In genomic region chr6:150877928-150878327, GRCh38 we compare ENCODE assay signal across 23 cellular contexts. TPM values are rescaled to one million over a fixed set of nuclear protein-coding genes. Genes with fewer than 3 reads are reported as not detected.
DNase-seq lines count a peak whose midpoint lies in the region; ATAC-seq, FAIRE-seq and TF ChIP-seq lines count a peak whose summit lies in the region.
"Had no signal": no experiment of that assay in that cellular context is flagged by ENCODE, and none has a peak within 500 bp of the region (broad histone marks: within the 10 kb centered on the region; RNA-seq: fewer than 3 reads in every experiment).

No MANE protein-coding gene starts in this region.

- H3K4me1 ChIP-seq in HepG2 (ENCODE audit: insufficient read depth, low read length) (peaks cover 70% of the 10 kb centered on the region), Karpas-422 (ENCODE audit: low read length) (no peaks in the 10 kb centered on the region)
- H3K4me1 ChIP-seq: breast epithelium had no signal

- H3K79me2 ChIP-seq in HepG2 (ENCODE audit: insufficient read depth, low read length) (peaks cover 48% of the 10 kb centered on the region), Karpas-422 (ENCODE audit: low read length) (peaks cover 92% of the 10 kb centered on the region)

- H3K27ac ChIP-seq in HepG2 (ENCODE audit: extremely low read length, insufficient read depth, low read length) (peak overlapping the region; percentile 79), Karpas-422 (ENCODE audit: low read length) (no peak overlapping the region)
- H3K27ac ChIP-seq: breast epithelium, psoas muscle, skin epidermis had no signal

- CTCF ChIA-PET in Calu3 (lab: Charles Lee): interaction anchor here (0.7 to 2.2 kb wide), 5 partner anchors 12 to 63 kb away, joined by 3 to 10 read pairs (median 5); partner anchors contain the start of gene MTHFD1L
- CTCF ChIA-PET in WTC11 (lab: Charles Lee): interaction anchor here (1.2 to 2.6 kb wide), 4 partner anchors 8 to 61 kb away, joined by 3 to 19 read pairs (median 13); partner anchors contain the start of gene MTHFD1L
- CTCF ChIA-PET in HepG2 (lab: Yijun Ruan, JAX; ENCODE audit: low intra/inter-chr PET ratio, low total read pairs): interaction anchor here (0.9 to 3.0 kb wide), 3 partner anchors 60 to 460 kb away, joined by 3 to 14 read pairs (median 3); no protein-coding TSS in a partner anchor

- intact Hi-C loops in Calu3 (cut with micrococcal nuclease; ENCODE audit: unreplicated experiment) (loop anchor here (5.0 kb wide), 3 partner anchors 41 to 466 kb away; no protein-coding TSS in a partner anchor), HepG2 (cut with micrococcal nuclease; ENCODE audit: unreplicated experiment) (loop anchor here (1.0 kb wide), 2 partner anchors 12 to 60 kb away; no protein-coding TSS in a partner anchor)
- intact Hi-C loops in activated T-helper 2 cell treated with anti-CD3 and anti-CD28 coated beads, Interferon-gamma antibody, Interleukin-2, Interleukin-4, amounts not matched to agents 10 μg/mL and 5 μg/mL and 100 μg/mL, durations not matched to agents 14 hours and 24 hours and 36 hours (cut with micrococcal nuclease): no loop called here

- in situ Hi-C loops in HepG2 (cut with HindIII; ENCODE audit: extremely low pct_ligation_motif_present, low pct_unique_long_range_greater_than_20kb): loop anchor here (5.0 kb wide), 1 partner anchor 61 kb away; no protein-coding TSS in a partner anchor

- H3K9ac ChIP-seq in HepG2 (ENCODE audit: insufficient read depth, low read depth, low read length) (no peak overlapping the region), Karpas-422 (ENCODE audit: low read length) (no peak overlapping the region)

- DNase-seq in Calu3: peak; percentile 53
- no peak for DNase-seq in WTC11 (ENCODE audit: low spot score)
- peak; percentile 67 for DNase-seq in HepG2 (ENCODE audit: low spot score)
- DNase-seq in osteocyte (ENCODE audit: extremely low spot score, unreplicated experiment): no peak
- no peak for DNase-seq in Karpas-422
- DNase-seq in activated T-helper 2 cell treated with anti-CD3 and anti-CD28 coated beads, Interferon-gamma antibody, Interleukin-2, Interleukin-4, amounts not matched to agents 10 μg/mL and 5 μg/mL and 100 μg/mL, durations not matched to agents 14 hours and 24 hours and 36 hours (ENCODE audit: low spot score): no peak
- no peak for DNase-seq in stimulated activated CD4-positive, alpha-beta T cell treated with anti-CD3 and anti-CD28 coated beads, Interleukin-4, amount 100 ng/mL, for 24 hours
- DNase-seq: activated CD4-positive, alpha-beta memory T cell treated with anti-CD3 and anti-CD28 coated beads for 36 hours; activated CD4-positive, CD25-positive, alpha-beta regulatory T cell; activated effector memory CD4-positive, alpha-beta T cell treated with anti-CD3 and anti-CD28 coated beads, Interleukin-2, amount 50 U/mL, for 16 hours; activated naive CD8-positive, alpha-beta T cell treated with anti-CD3 and anti-CD28 coated beads, Interleukin-2, amount 50 U/mL, for 24 hours; kidney glomerular epithelial cell; MM.1S; NCI-H2171; NCI-H526 treated with DMSO at 0.1 percent for 48 hours; psoas muscle; stimulated activated CD4-positive, alpha-beta T cell treated with anti-CD3 and anti-CD28 coated beads, Interleukin-2, amount 100 ng/mL, for 48 hours; stimulated activated naive CD4-positive, alpha-beta T cell; T-helper 9 cell had no signal

- H3K27ac Mint-ChIP-seq in Calu3 (ENCODE audit: unreplicated experiment) (peak overlapping the region; percentile 33), WTC11 (peak overlapping the region; percentile 91), osteocyte (ENCODE audit: unreplicated experiment) (peak overlapping the region; percentile 53)
- H3K27ac Mint-ChIP-seq in activated T-helper 2 cell treated with anti-CD3 and anti-CD28 coated beads, Interferon-gamma antibody, Interleukin-2, Interleukin-4, amounts not matched to agents 10 μg/mL and 5 μg/mL and 100 μg/mL, durations not matched to agents 14 hours and 24 hours and 36 hours: no peak overlapping the region
- H3K27ac Mint-ChIP-seq: activated CD4-positive, alpha-beta memory T cell treated with anti-CD3 and anti-CD28 coated beads for 36 hours; activated naive CD8-positive, alpha-beta T cell treated with anti-CD3 and anti-CD28 coated beads, Interleukin-2, amount 50 U/mL, for 24 hours had no signal

- no peaks in the 10 kb centered on the region for H3K27me3 ChIP-seq in HepG2 (ENCODE audit: control insufficient read depth in 1 of 2, insufficient read depth in 2 of 2, low read length in 2 of 2)
- H3K27me3 ChIP-seq in Karpas-422 (ENCODE audit: low read length): no peaks in the 10 kb centered on the region
- H3K27me3 ChIP-seq: breast epithelium, tibial nerve had no signal

- H4K20me1 ChIP-seq in HepG2 (ENCODE audit: insufficient read depth, low read length) (peaks cover 4% of the 10 kb centered on the region; the same call in 1 of the 2 replicates), Karpas-422 (ENCODE audit: insufficient read depth, low read depth, low read length) (peaks cover 16% of the 10 kb centered on the region)

- no peaks in the 10 kb centered on the region for H3K9me3 Mint-ChIP-seq in Calu3 (ENCODE audit: low read depth, unreplicated experiment)
- no peaks in the 10 kb centered on the region for H3K9me3 Mint-ChIP-seq in WTC11
- H3K9me3 Mint-ChIP-seq in osteocyte (ENCODE audit: unreplicated experiment): no peaks in the 10 kb centered on the region
- no peaks in the 10 kb centered on the region for H3K9me3 Mint-ChIP-seq in activated T-helper 2 cell treated with anti-CD3 and anti-CD28 coated beads, Interferon-gamma antibody, Interleukin-2, Interleukin-4, amounts not matched to agents 10 μg/mL and 5 μg/mL and 100 μg/mL, durations not matched to agents 14 hours and 24 hours and 36 hours
- H3K9me3 Mint-ChIP-seq: activated CD4-positive, alpha-beta memory T cell treated with anti-CD3 and anti-CD28 coated beads for 36 hours; activated naive CD8-positive, alpha-beta T cell treated with anti-CD3 and anti-CD28 coated beads, Interleukin-2, amount 50 U/mL, for 24 hours had no signal

- H3K36me3 Mint-ChIP-seq in Calu3 (ENCODE audit: insufficient read depth, unreplicated experiment) (peaks cover 29% of the 10 kb centered on the region), WTC11 (peaks cover 20% of the 10 kb centered on the region), osteocyte (ENCODE audit: unreplicated experiment) (peaks cover 27% of the 10 kb centered on the region)
- peaks cover 48% of the 10 kb centered on the region for H3K36me3 Mint-ChIP-seq in activated T-helper 2 cell treated with anti-CD3 and anti-CD28 coated beads, Interferon-gamma antibody, Interleukin-2, Interleukin-4, amounts not matched to agents 10 μg/mL and 5 μg/mL and 100 μg/mL, durations not matched to agents 14 hours and 24 hours and 36 hours (ENCODE audit: low read depth)

- no peak overlapping the region for H3K4me3 ChIP-seq in HepG2 (replicated peaks in 1 of 3; ENCODE audit: insufficient read depth in 1 of 3, low read depth in 2 of 3, low read length in 3 of 3)
- no peak overlapping the region for H3K4me3 ChIP-seq in Karpas-422 (ENCODE audit: low read length)
- H3K4me3 ChIP-seq: breast epithelium, psoas muscle, skin epidermis, tibial nerve had no signal

- TF ChIP-seq CTCF in Calu3 (IDR thresholded peaks at IDR 0.05; ENCODE audit: unreplicated experiment) (no peak), WTC11 (IDR thresholded peaks at IDR 0.05) (no peak), HepG2 (CRISPR knock-in tag; IDR thresholded peaks at IDR 0.05) (peak; percentile 82), osteocyte (IDR thresholded peaks at IDR 0.05) (no peak)

- no peak for TF ChIP-seq POLR2A in HepG2 (IDR thresholded peaks at IDR 0.05; ENCODE audit: insufficient read depth in 1 of 2, low read depth in 2 of 2, low read length in 2 of 2)

- H3K4me3 Mint-ChIP-seq in Calu3 (ENCODE audit: low read depth, unreplicated experiment) (peak overlapping the region; percentile 7), WTC11 (no peak overlapping the region; the same call in 1 of the 2 replicates), osteocyte (ENCODE audit: unreplicated experiment) (no peak overlapping the region)
- H3K4me3 Mint-ChIP-seq in activated T-helper 2 cell treated with anti-CD3 and anti-CD28 coated beads, Interferon-gamma antibody, Interleukin-2, Interleukin-4, amounts not matched to agents 10 μg/mL and 5 μg/mL and 100 μg/mL, durations not matched to agents 14 hours and 24 hours and 36 hours (ENCODE audit: low read depth): no peak overlapping the region
- H3K4me3 Mint-ChIP-seq: activated CD4-positive, alpha-beta memory T cell treated with anti-CD3 and anti-CD28 coated beads for 36 hours; activated naive CD8-positive, alpha-beta T cell treated with anti-CD3 and anti-CD28 coated beads, Interleukin-2, amount 50 U/mL, for 24 hours had no signal

- H3K4me2 ChIP-seq in HepG2 (ENCODE audit: low read depth, low read length) (peak overlapping the region; percentile 34; the same call in 1 of the 2 replicates), Karpas-422 (ENCODE audit: low read depth, low read length, poor library complexity, severe bottlenecking) (no peak overlapping the region)

- no peaks in the 10 kb centered on the region for H3K9me3 ChIP-seq in HepG2 (ENCODE audit: low read length)
- H3K9me3 ChIP-seq in Karpas-422 (ENCODE audit: low read length): no peaks in the 10 kb centered on the region
- H3K9me3 ChIP-seq: breast epithelium, psoas muscle, tibial nerve had no signal

- TF ChIP-seq RAD21 in HepG2 (CRISPR knock-in tag; IDR thresholded peaks at IDR 0.05): peak; percentile 27; the same call in 1 of the 2 replicates

- BruUV-seq in Calu3 (replicated peaks; lab: Mats Ljungman, UMichigan) (no TSS peak), HepG2 (replicated peaks; lab: Mats Ljungman, UMichigan) (no TSS peak)

- H3K4me1 Mint-ChIP-seq in Calu3 (ENCODE audit: low read depth, unreplicated experiment) (peaks cover 23% of the 10 kb centered on the region), WTC11 (peaks cover 58% of the 10 kb centered on the region), osteocyte (ENCODE audit: unreplicated experiment) (peaks cover 28% of the 10 kb centered on the region)
- H3K4me1 Mint-ChIP-seq in activated T-helper 2 cell treated with anti-CD3 and anti-CD28 coated beads, Interferon-gamma antibody, Interleukin-2, Interleukin-4, amounts not matched to agents 10 μg/mL and 5 μg/mL and 100 μg/mL, durations not matched to agents 14 hours and 24 hours and 36 hours (ENCODE audit: low read depth): peaks cover 11% of the 10 kb centered on the region
- H3K4me1 Mint-ChIP-seq: activated naive CD8-positive, alpha-beta T cell treated with anti-CD3 and anti-CD28 coated beads, Interleukin-2, amount 50 U/mL, for 24 hours had no signal

- FAIRE-seq in HepG2 (lab: Jason Lieb, UNC): no peak

- TF ChIP-seq EP300 in HepG2 (IDR thresholded peaks at IDR 0.05; ENCODE audit: low read depth in 2 of 2, low read length in 2 of 2): no peak
- no peak for TF ChIP-seq EP300 in HepG2 (CRISPR knock-in tag; IDR thresholded peaks at IDR 0.05; ENCODE audit: borderline replicate concordance)

- H3K27me3 Mint-ChIP-seq in Calu3 (ENCODE audit: unreplicated experiment): no peaks in the 10 kb centered on the region
- no peaks in the 10 kb centered on the region for H3K27me3 Mint-ChIP-seq in WTC11 (ENCODE audit: low read depth)
- H3K27me3 Mint-ChIP-seq in osteocyte (ENCODE audit: unreplicated experiment): no peaks in the 10 kb centered on the region
- no peaks in the 10 kb centered on the region for H3K27me3 Mint-ChIP-seq in activated T-helper 2 cell treated with anti-CD3 and anti-CD28 coated beads, Interferon-gamma antibody, Interleukin-2, Interleukin-4, amounts not matched to agents 10 μg/mL and 5 μg/mL and 100 μg/mL, durations not matched to agents 14 hours and 24 hours and 36 hours (ENCODE audit: low read depth)
- H3K27me3 Mint-ChIP-seq: activated CD4-positive, alpha-beta memory T cell treated with anti-CD3 and anti-CD28 coated beads for 36 hours; activated naive CD8-positive, alpha-beta T cell treated with anti-CD3 and anti-CD28 coated beads, Interleukin-2, amount 50 U/mL, for 24 hours had no signal

- peaks cover 7 to 30% of the 10 kb centered on the region in 2 experiments; a peak in 4 of 5 replicates for H3K36me3 ChIP-seq in HepG2 (replicated peaks in 1 of 2; ENCODE audit: control insufficient read depth in 1 of 2, insufficient read depth in 2 of 2, low read length in 2 of 2)
- H3K36me3 ChIP-seq in Karpas-422 (ENCODE audit: insufficient read depth, low read length): peaks cover 20% of the 10 kb centered on the region
- H3K36me3 ChIP-seq: breast epithelium, tibial nerve had no signal

- POLR2A ChIA-PET in WTC11 (lab: Charles Lee) (interaction anchor here (1.0 kb wide), 1 partner anchor 11 kb away, joined by 3 read pairs; no protein-coding TSS in a partner anchor), HepG2 (lab: Yijun Ruan, JAX) (interaction anchor here (0.7 to 3.9 kb wide), 4 partner anchors 8 to 512 kb away, joined by 3 to 24 read pairs (median 6); partner anchors contain the start of gene MTHFD1L)

- ATAC-seq in WTC11 (no peak), HepG2 (peak; percentile 42), GM21786 (IDR thresholded peaks at IDR 0.05; ENCODE audit: unreplicated experiment) (no peak)
- ATAC-seq: activated naive CD8-positive, alpha-beta T cell treated with anti-CD3 and anti-CD28 coated beads, Interleukin-2, amount 50 U/mL, for 24 hours; psoas muscle had no signal

- no peaks in the 10 kb centered on the region for H3K9me2 ChIP-seq in Karpas-422 (replicated peaks; ENCODE audit: insufficient read depth, low read length)

- WGBS in HepG2 (ENCODE audit: low lambda C conversion rate): 34% methylated on average over 8 of the region's 8 CpGs

- H2AFZ ChIP-seq in HepG2 (ENCODE audit: low read length): no peak overlapping the region
- H2AFZ ChIP-seq in Karpas-422 (ENCODE audit: low read length): no peak overlapping the region

RNA-seq across cellular contexts. Expression of gene MTHFD1L, which starts 12.4 kb away (rescaled TPM):
- 37.2 and 47.8 TPM in 2 replicates for total RNA-seq in Calu3 (2022)
- 83.2 to 104 TPM (median 88.0 TPM) in 3 replicates for total RNA-seq in WTC11 (2021)
- total RNA-seq in HepG2 (2016; rRNA removed; fragmentation: Illumina TruSeq; extraction: Trizol): 39.6 and 51.1 TPM in 2 replicates
- total RNA-seq in HepG2 (2016; cell fraction: cytosol; rRNA removed; fragmentation: Illumina TruSeq; extraction: Trizol; ENCODE audit: low read depth): 27.5 and 29.9 TPM in 2 replicates
- total RNA-seq in HepG2 (2016; cell fraction: insoluble cytoplasmic fraction; rRNA removed; fragmentation: Illumina TruSeq; extraction: Trizol): 42.1 and 44.4 TPM in 2 replicates
- 32.8 and 39.3 TPM in 2 replicates for total RNA-seq in HepG2 (2016; cell fraction: membrane; rRNA removed; fragmentation: Illumina TruSeq; extraction: Trizol)
- total RNA-seq in HepG2 (2016; cell fraction: nucleus; rRNA removed; fragmentation: Illumina TruSeq; extraction: Trizol): 42.6 and 54.0 TPM in 2 replicates
- 24.0 and 26.4 TPM in 2 replicates for polyA plus RNA-seq in HepG2 (2011; rRNA removed)
- 18.3 and 23.7 TPM in 2 replicates for polyA plus RNA-seq in HepG2 (2011; cell fraction: cytosol; rRNA removed)
- 27.9 and 29.0 TPM in 2 replicates for polyA plus RNA-seq in HepG2 (2011; cell fraction: nucleus; rRNA removed)
- 35.8 and 52.4 TPM in 2 replicates for polyA plus RNA-seq in HepG2 (2012)
- polyA plus RNA-seq in HepG2 (2016; cell fraction: cytosol; fragmentation: Illumina TruSeq; extraction: Trizol; ENCODE audit: low read depth): 35.5 and 38.1 TPM in 2 replicates
- polyA plus RNA-seq in HepG2 (2016; cell fraction: insoluble cytoplasmic fraction; fragmentation: Illumina TruSeq; extraction: Trizol; ENCODE audit: low read depth): 48.1 and 53.8 TPM in 2 replicates
- polyA plus RNA-seq in HepG2 (2016; cell fraction: membrane; fragmentation: Illumina TruSeq; extraction: Trizol; ENCODE audit: low read depth): 34.4 and 35.3 TPM in 2 replicates
- 40.0 and 44.5 TPM in 2 replicates for polyA plus RNA-seq in HepG2 (2016; cell fraction: nucleus; fragmentation: Illumina TruSeq; extraction: Trizol; ENCODE audit: insufficient read depth, low read depth)
- 26.6 and 26.8 TPM in 2 replicates for polyA minus RNA-seq in HepG2 (2011; rRNA and poly(A)+ RNA removed; ENCODE audit: low replicate concordance)
- 29.7 and 30.9 TPM in 2 replicates for polyA minus RNA-seq in HepG2 (2011; cell fraction: cytosol; rRNA and poly(A)+ RNA removed)
- 73.1 and 90.8 TPM in 2 replicates for polyA minus RNA-seq in HepG2 (2011; cell fraction: nucleus; rRNA and poly(A)+ RNA removed)
- 63.2 and 67.0 TPM in 2 replicates for total RNA-seq in osteocyte
- total RNA-seq in Karpas-422 (2014; rRNA removed; shearing (Covaris generic); ENCODE audit: low replicate concordance): 60.7 and 60.8 TPM in 2 replicates
- total RNA-seq in activated T-helper 2 cell treated with anti-CD3 and anti-CD28 coated beads, Interferon-gamma antibody, Interleukin-2, Interleukin-4, amounts not matched to agents 10 μg/mL and 5 μg/mL and 100 μg/mL, durations not matched to agents 14 hours and 24 hours and 36 hours: 92.2 and 93.4 TPM in 2 replicates

Comparison
In these comparisons a context has a peak if more than half of its experiments do, and no peak if none do; other contexts are left out.
1. DNase-seq: peak in Calu3 (single experiment) and HepG2 (single experiment); none in WTC11 (single experiment), osteocyte (single experiment), Karpas-422 (single experiment), activated T-helper 2 cell treated with anti-CD3 and anti-CD28 coated beads, Interferon-gamma antibody, Interleukin-2, Interleukin-4, amounts not matched to agents 10 μg/mL and 5 μg/mL and 100 μg/mL, durations not matched to agents 14 hours and 24 hours and 36 hours (single experiment) and stimulated activated CD4-positive, alpha-beta T cell treated with anti-CD3 and anti-CD28 coated beads, Interleukin-4, amount 100 ng/mL, for 24 hours (single experiment).